In the genomic region with DNA sequence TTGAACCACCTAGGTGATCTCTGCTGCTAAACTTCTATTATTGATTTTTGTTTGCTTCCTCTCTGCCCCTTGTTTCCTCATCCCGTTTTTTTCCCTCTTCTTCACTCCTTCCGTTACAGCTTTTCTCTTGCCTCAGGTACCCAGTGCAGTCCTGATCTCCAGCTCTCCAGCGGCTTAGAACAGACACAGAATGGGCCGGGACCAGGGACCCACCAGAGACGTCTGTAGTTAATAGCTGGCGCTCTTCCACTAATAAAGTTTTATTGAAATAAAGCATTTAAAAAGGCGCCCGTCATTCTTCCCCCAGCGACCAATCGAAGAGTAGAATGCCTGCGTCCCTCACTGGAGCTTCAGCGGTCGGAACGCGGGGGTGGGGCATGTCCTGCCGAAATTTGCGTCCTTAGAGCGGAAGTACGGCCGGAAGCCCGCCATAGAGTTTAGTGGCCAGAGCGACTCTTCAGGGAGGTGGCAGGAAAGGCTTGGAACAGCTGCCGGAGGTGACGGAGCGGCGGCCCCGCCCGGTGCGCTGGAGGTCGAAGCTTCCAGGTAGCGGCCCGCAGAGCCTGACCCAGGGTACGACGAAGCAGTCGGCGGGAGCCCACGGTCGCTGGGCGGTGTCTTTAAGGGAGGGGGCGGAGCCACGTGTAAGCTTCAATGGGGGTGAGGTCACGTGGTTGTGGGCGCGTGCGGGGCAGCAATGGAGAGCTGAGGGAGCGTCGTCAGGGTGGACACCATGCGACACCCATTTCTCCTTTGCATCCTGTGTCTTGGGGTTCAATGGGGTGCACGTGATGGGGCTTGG, we compare ENCODE assay signal across 8 cellular contexts.
DNase-seq lines count a peak whose midpoint lies in the region; ATAC-seq lines count a peak whose summit lies in the region.

A gene with protein sequence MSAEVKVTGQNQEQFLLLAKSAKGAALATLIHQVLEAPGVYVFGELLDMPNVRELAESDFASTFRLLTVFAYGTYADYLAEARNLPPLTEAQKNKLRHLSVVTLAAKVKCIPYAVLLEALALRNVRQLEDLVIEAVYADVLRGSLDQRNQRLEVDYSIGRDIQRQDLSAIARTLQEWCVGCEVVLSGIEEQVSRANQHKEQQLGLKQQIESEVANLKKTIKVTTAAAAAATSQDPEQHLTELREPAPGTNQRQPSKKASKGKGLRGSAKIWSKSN (plus strand): TSS at position 440 of the 802 bp plus-strand sequence. CDS start 611 bp downstream, outside the sequence.

- ATAC-seq in GM19372 (IDR thresholded peaks at IDR 0.05; ENCODE audit: low read depth, unreplicated experiment) (peak; percentile 92), HG03558 (IDR thresholded peaks at IDR 0.05; ENCODE audit: extremely low read depth, unreplicated experiment) (peak; percentile 89)

- DNase-seq in C1 segment of cervical spinal cord (lab: John Stamatoyannopoulos, UW) (peak; percentile 85 to 100 (median 96)), NCI-H748 treated with DMSO at 0.1 percent for 48 hours (lab: John Stamatoyannopoulos, UW) (peak; percentile 99), dedifferentiated amniotic fluid mesenchymal stem cell (ENCODE audit: extremely low spot score) (peak; percentile 98), left kidney (ENCODE audit: low read depth, low spot score) (peak; percentile 99)
- DNase-seq in activated CD4-positive, alpha-beta T cell treated with anti-CD3 and anti-CD28 coated beads, Interleukin-2, amount 50 U/mL, for 24 hours (ENCODE audit: low read depth in 1 of 2, low spot score in 1 of 2) = peak; percentile 82 to 96
- peak; percentile 97 to 98 for DNase-seq in stimulated activated CD4-positive, alpha-beta T cell treated with anti-CD3 and anti-CD28 coated beads, Interleukin-2, amount 100 ng/mL, for 24 hours

Comparison
In these comparisons a context has a peak if more than half of its experiments do, and no peak if none do; other contexts are left out.
1. Peak in every context shown above with its lines: DNase-seq and ATAC-seq.